Comparison of ENCODE assay signal across 8 cellular contexts in the genomic region with DNA sequence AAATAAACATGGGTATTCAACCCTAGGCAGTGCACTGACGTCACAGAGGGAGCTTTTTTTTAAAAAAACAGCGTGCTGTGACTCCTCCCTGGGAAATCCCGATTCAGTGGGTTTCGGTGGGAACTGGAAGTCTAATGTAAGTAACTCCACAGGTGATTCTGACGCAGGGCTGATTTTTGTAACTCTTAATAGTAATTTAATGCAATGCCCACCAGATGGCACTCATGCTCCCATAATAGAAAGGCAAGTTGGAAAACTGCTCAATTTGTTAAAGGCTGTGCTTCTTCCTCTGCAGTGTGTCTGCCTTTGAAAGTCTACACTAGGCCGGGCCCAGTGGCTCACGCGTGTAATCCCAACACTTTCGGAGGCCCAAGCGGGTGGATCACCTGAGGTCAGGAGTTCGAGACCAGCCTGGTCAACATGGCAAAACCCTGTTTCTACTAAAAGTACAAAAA. TPM values are rescaled to one million over a fixed set of nuclear protein-coding genes. Genes with fewer than 3 reads are reported as not detected.
DNase-seq lines count a peak whose midpoint lies in the region; ATAC-seq, FAIRE-seq and TF ChIP-seq lines count a peak whose summit lies in the region.

No MANE protein-coding gene starts in this region.

- no peak overlapping the region for H3K4me3 ChIP-seq in DND-41 (ENCODE audit: low read depth in 1 of 2, low read length in 2 of 2)
- H3K4me3 ChIP-seq in Karpas-422 (ENCODE audit: low read length), result no peak overlapping the region
- no peak overlapping the region for H3K4me3 ChIP-seq in ovary
- peak overlapping the region in 1 of 2 donors; percentile 26 for H3K4me3 ChIP-seq in aorta (ENCODE audit: low read length in 2 of 2)

- FAIRE-seq in frontal cortex (lab: Jason Lieb, UNC), result peak; percentile 62

- TF ChIP-seq CTCF in DND-41 (IDR thresholded peaks at IDR 0.05; ENCODE audit: borderline replicate concordance, extremely low read depth, low read length, poor library complexity, severe bottlenecking) (peak; percentile 74), RWPE1 (conservative IDR thresholded peaks at IDR 0.05; ENCODE audit: low read depth) (peak; percentile 64), ovary (IDR thresholded peaks at IDR 0.05) (peak; percentile 35 to 61 (median 44))

- H3K27me3 ChIP-seq in DND-41 (ENCODE audit: insufficient read depth, low read length, poor library complexity) (no peaks in the 10 kb centered on the region), Karpas-422 (ENCODE audit: low read length) (no peaks in the 10 kb centered on the region), ovary (no peaks in the 10 kb centered on the region), aorta (ENCODE audit: control insufficient read depth in 1 of 2, insufficient read depth in 2 of 2, low read length in 1 of 2) (no peaks in the 10 kb centered on the region)

- H3K27ac ChIP-seq in DND-41 (ENCODE audit: low read length) (no peak overlapping the region), Karpas-422 (ENCODE audit: low read length) (no peak overlapping the region), RWPE1 (no peak overlapping the region), ovary (no peak overlapping the region), aorta (ENCODE audit: low read depth in 1 of 2, low read length in 2 of 2) (peak overlapping the region in 1 of 2 donors; percentile 4)

- POLR2A ChIA-PET in RWPE1 (lab: Yijun Ruan, JAX; ENCODE audit: low non-redundant PET), result no interaction called here

- ATAC-seq in DND-41 (ENCODE audit: insufficient read depth, low read depth) (peak; percentile 93), GM21529 (IDR thresholded peaks at IDR 0.05; ENCODE audit: unreplicated experiment) (peak; percentile 94), aorta (ENCODE audit: low FRiP score) (peak; percentile 93)

- 9 to 11% (median 9%) methylated on average over 11 of the region's 11 CpGs for WGBS in ovary, 3 donors
- WGBS in aorta, 2 donors, result 8% methylated on average over 11 of the region's 11 CpGs

- no peaks in the 10 kb centered on the region for H3K9me2 ChIP-seq in Karpas-422 (replicated peaks; ENCODE audit: insufficient read depth, low read length)

- H3K4me2 ChIP-seq in DND-41 (ENCODE audit: insufficient read depth, low read length) (no peak overlapping the region), Karpas-422 (ENCODE audit: low read depth, low read length, poor library complexity, severe bottlenecking) (no peak overlapping the region)

- H3K36me3 ChIP-seq in DND-41 (ENCODE audit: insufficient read depth, low read length) (no peaks in the 10 kb centered on the region), Karpas-422 (ENCODE audit: insufficient read depth, low read length) (no peaks in the 10 kb centered on the region), ovary (no peaks in the 10 kb centered on the region), aorta (ENCODE audit: control insufficient read depth in 1 of 2, insufficient read depth in 2 of 2, low read length in 1 of 2) (no peaks in the 10 kb centered on the region)

- no peak for TF ChIP-seq EP300 in ovary (IDR thresholded peaks at IDR 0.05)

- H3K79me2 ChIP-seq in DND-41 (ENCODE audit: insufficient read depth, low read length) (no peaks in the 10 kb centered on the region), Karpas-422 (ENCODE audit: low read length) (no peaks in the 10 kb centered on the region)

- H3K4me1 ChIP-seq in DND-41 (ENCODE audit: insufficient read depth, low read length), result no peaks in the 10 kb centered on the region
- H3K4me1 ChIP-seq in Karpas-422 (ENCODE audit: low read length), result no peaks in the 10 kb centered on the region
- H3K4me1 ChIP-seq in ovary (ENCODE audit: insufficient read depth), result peaks cover 4% of the 10 kb centered on the region
- no peaks in the 10 kb centered on the region for H3K4me1 ChIP-seq in aorta (ENCODE audit: control insufficient read depth in 1 of 2, insufficient read depth in 2 of 2, low read length in 2 of 2)

- H4K20me1 ChIP-seq in DND-41 (ENCODE audit: insufficient read depth, low read length) (no peaks in the 10 kb centered on the region), Karpas-422 (ENCODE audit: insufficient read depth, low read depth, low read length) (no peaks in the 10 kb centered on the region)

- DNase-seq in DND-41 (peak; percentile 67), Karpas-422 (peak; percentile 86), RWPE1 (ENCODE audit: low spot score) (peak; percentile 28), frontal cortex (ENCODE audit: low spot score in 2 of 2) (peak in 1 of 2 donors; percentile 18), ovary (peak; percentile 54 to 73 (median 62)), aorta (peak in 1 of 2 donors; percentile 66)
- DNase-seq in activated effector memory CD4-positive, alpha-beta T cell treated with anti-CD3 and anti-CD28 coated beads, Interleukin-2, amount 50 U/mL, for 16 hours, result peak; percentile 77

- H3K9me3 ChIP-seq in DND-41 (ENCODE audit: insufficient read depth, low read length, severe bottlenecking), result peaks cover under 1% of the 10 kb centered on the region
- no peaks in the 10 kb centered on the region; the same call in 1 of the 2 replicates for H3K9me3 ChIP-seq in Karpas-422 (ENCODE audit: low read length)
- H3K9me3 ChIP-seq in ovary, result no peaks in the 10 kb centered on the region
- no peaks in the 10 kb centered on the region for H3K9me3 ChIP-seq in aorta (ENCODE audit: control insufficient read depth, low read length)

- H2AFZ ChIP-seq in DND-41 (ENCODE audit: low read depth, low read length) (peak overlapping the region; percentile 19; the same call in 1 of the 2 replicates), Karpas-422 (ENCODE audit: low read length) (no peak overlapping the region)

- no peak for TF ChIP-seq POLR2A in ovary (IDR thresholded peaks at IDR 0.05)

- intact Hi-C loops in ovary (cut with DNase I), result loop anchor here in 1 of 4 donors (5.0 kb wide), 1 partner anchor 429 kb away; no protein-coding TSS in a partner anchor
- intact Hi-C loops in aorta (cut with DNase I), result loop anchor here in 1 of 2 donors (5.0 kb wide), 1 partner anchor 909 kb away; no protein-coding TSS in a partner anchor

- H3K9ac ChIP-seq in DND-41 (ENCODE audit: low read depth, low read length) (no peak overlapping the region), Karpas-422 (ENCODE audit: low read length) (no peak overlapping the region)

- CTCF ChIA-PET in RWPE1 (lab: Yijun Ruan, JAX), result interaction anchor here (0.6 to 0.7 kb wide), 4 partner anchors 429 to 1649 kb away, joined by 3 to 5 read pairs (median 3); no protein-coding TSS in a partner anchor

RNA-seq across cellular contexts. Expression of gene RSU1, which starts 10.9 kb away (rescaled TPM):
- total RNA-seq in Karpas-422 (2014; rRNA removed; shearing (Covaris generic); ENCODE audit: low replicate concordance), result 26.3 and 83.9 TPM in 2 replicates
- total RNA-seq in frontal cortex, result 33.0 TPM
- 100 to 1,000 TPM in 1 of 7 donors, 10 to 100 TPM in 6; 30.1 to 103 (median 70.3) TPM for total RNA-seq in ovary
- polyA plus RNA-seq in ovary, result 100 to 1,000 TPM in 1 of 2 donors, 10 to 100 TPM in 1; 47.0 to 184 TPM
- total RNA-seq in aorta, result 100 to 1,000 TPM; 114 to 130 TPM
- 10 to 100 TPM; 65.0 to 98.8 TPM for polyA plus RNA-seq in aorta
